In genomic region chr4:77899607-77900006, GRCh38 we compare ENCODE assay signal across 30 cellular contexts. TPM values are rescaled to one million over a fixed set of nuclear protein-coding genes. Genes with fewer than 3 reads are reported as not detected.
A peak's percentile ranks its signal among the peaks of the same experiment; 100 is the strongest.
DNase-seq lines count a peak whose midpoint lies in the region; ATAC-seq and TF ChIP-seq lines count a peak whose summit lies in the region.
"Had no signal": no experiment of that assay in that cellular context is flagged by ENCODE, and none has a peak within 500 bp of the region (broad histone marks: within the 10 kb centered on the region; RNA-seq: fewer than 3 reads in every experiment).

No MANE protein-coding gene starts in this region.

- H3K9me3 Mint-ChIP-seq in activated T-cell treated with anti-CD3 and anti-CD28 coated beads, Interleukin-2, amount 50 U/mL, for 72 hours, result no peaks in the 10 kb centered on the region
- H3K9me3 Mint-ChIP-seq in activated CD8-positive, alpha-beta T cell treated with anti-CD3 and anti-CD28 coated beads for 36 hours, result no peaks in the 10 kb centered on the region
- H3K9me3 Mint-ChIP-seq in nephron progenitor cell, result no peaks in the 10 kb centered on the region
- H3K9me3 Mint-ChIP-seq: activated B cell treated with CpG ODN at 0.5 μM for 24 hours; activated T-helper 1 cell treated with anti-CD3 and anti-CD28 coated beads, Interleukin-12 subunit alpha, Interleukin-12 subunit beta, Interleukin-2, Interleukin-4 antibody, amounts not matched to agents 30 ng/mL and 10 ng/mL and 1 ng/mL, durations not matched to agents 14 hours and 24 hours and 36 hours; H9; naive B cell had no signal

- peak overlapping the region in 1 of 2 experiments; percentile 4; a peak in 1 of 4 replicates for H4K8ac ChIP-seq in IMR-90 (ENCODE audit: low read depth in 2 of 2, low read length in 2 of 2)

- H3K27me3 ChIP-seq in IMR-90 (ENCODE audit: control insufficient read depth, insufficient read depth, low read length), result no peaks in the 10 kb centered on the region
- no peaks in the 10 kb centered on the region for H3K27me3 ChIP-seq in ovary
- H3K27me3 ChIP-seq: adrenal gland, colonic mucosa, testis, vagina had no signal

- H3K14ac ChIP-seq in IMR-90 (replicated peaks; ENCODE audit: low read depth, low read length), result no peak overlapping the region

- H3K9ac ChIP-seq in IMR-90 (ENCODE audit: low read depth, low read length), result no peak overlapping the region

- CTCF ChIA-PET in IMR-90 (lab: Yijun Ruan, JAX), result no interaction called here
- CTCF ChIA-PET in activated CD8-positive, alpha-beta T cell treated with anti-CD3 and anti-CD28 coated beads for 36 hours (lab: Charles Lee), result no interaction called here

- H3K4me1 Mint-ChIP-seq in activated T-cell treated with anti-CD3 and anti-CD28 coated beads, Interleukin-2, amount 50 U/mL, for 72 hours (ENCODE audit: low read depth), result peaks cover 17% of the 10 kb centered on the region
- peaks cover 36% of the 10 kb centered on the region for H3K4me1 Mint-ChIP-seq in activated CD8-positive, alpha-beta T cell treated with anti-CD3 and anti-CD28 coated beads for 36 hours (ENCODE audit: low read depth)
- H3K4me1 Mint-ChIP-seq in nephron progenitor cell, result no peaks in the 10 kb centered on the region
- H3K4me1 Mint-ChIP-seq: H9 had no signal

- no peak for TF ChIP-seq EP300 in ovary (IDR thresholded peaks at IDR 0.05)

- intact Hi-C loops in IMR-90 (cut with micrococcal nuclease), result no loop called here
- intact Hi-C loops in activated CD8-positive, alpha-beta T cell treated with anti-CD3 and anti-CD28 coated beads for 36 hours (cut with micrococcal nuclease), result no loop called here
- intact Hi-C loops in ovary (cut with DNase I), result no loop called here

- H3K23ac ChIP-seq in IMR-90 (ENCODE audit: low read depth, low read length), result no peak overlapping the region

- no peak for DNase-seq in activated T-cell treated with anti-CD3 and anti-CD28 coated beads, Interleukin-2, amount 50 U/mL, for 72 hours
- no peak for DNase-seq in activated T-cell treated with anti-CD3 and anti-CD28 coated beads, Interleukin-2, amount 50 U/mL, for 1 hour
- no peak for DNase-seq in IMR-90
- DNase-seq in activated CD8-positive, alpha-beta T cell treated with anti-CD3 and anti-CD28 coated beads for 36 hours, result no peak
- DNase-seq in nephron progenitor cell, result no peak
- no peak for DNase-seq in GOT3 (lab: John Stamatoyannopoulos, UW)
- DNase-seq in ovary, result no peak
- DNase-seq: activated B cell treated with CpG ODN at 0.5 μM for 24 hours; adrenal gland; C1 segment of cervical spinal cord; Caco-2; colonic mucosa; DMS79 treated with DMSO at 0.1 percent for 48 hours; effector memory CD4-positive, alpha-beta T cell; foreskin melanocyte; H9; naive B cell; NCI-H1105 treated with DMSO at 0.1 percent for 48 hours; NCI-H2029 treated with DMSO at 0.1 percent for 48 hours; NCI-H2227 treated with DMSO at 0.1 percent for 48 hours; NCI-H748 treated with DMSO at 0.1 percent for 48 hours; T1000; testis had no signal

- no peak overlapping the region for H2BK15ac ChIP-seq in IMR-90 (ENCODE audit: low read depth, low read length)

- whole genome bisulfite sequencing in IMR-90 (ENCODE audit: extremely low coverage in 2 of 2, insufficient read length in 1 of 2), 2 experiments, result 100% methylated on average over 1 of the region's 1 CpG
- 80 to 92% (median 92%) methylated on average over 1 of the region's 1 CpG for WGBS in ovary, 3 donors

- H3K4me3 ChIP-seq in IMR-90 (ENCODE audit: insufficient read depth, low read depth, low read length) (no peak overlapping the region), ovary (no peak overlapping the region)
- H3K4me3 ChIP-seq: adrenal gland, colonic mucosa, smooth muscle cell, testis, vagina had no signal

- no peak overlapping the region for H3K27ac ChIP-seq in IMR-90 (ENCODE audit: insufficient read depth, low read length)
- H3K27ac ChIP-seq in ovary, result no peak overlapping the region
- H3K27ac ChIP-seq: adrenal gland, colonic mucosa, testis, vagina had no signal

- POLR2A ChIA-PET in IMR-90 (lab: Charles Lee; ENCODE audit: unreplicated experiment), result no interaction called here
- POLR2A ChIA-PET in activated CD8-positive, alpha-beta T cell treated with anti-CD3 and anti-CD28 coated beads for 36 hours (lab: Charles Lee), result no interaction called here

- no TSS peak for BruUV-seq in IMR-90 (replicated peaks; lab: Mats Ljungman, UMichigan)

- H3K4me3 Mint-ChIP-seq in activated T-cell treated with anti-CD3 and anti-CD28 coated beads, Interleukin-2, amount 50 U/mL, for 72 hours, result peak overlapping the region; percentile 14 to 59
- H3K4me3 Mint-ChIP-seq in activated CD8-positive, alpha-beta T cell treated with anti-CD3 and anti-CD28 coated beads for 36 hours, result peak overlapping the region; percentile 24
- H3K4me3 Mint-ChIP-seq in nephron progenitor cell, result no peak overlapping the region
- H3K4me3 Mint-ChIP-seq: activated B cell treated with CpG ODN at 0.5 μM for 24 hours; activated T-helper 1 cell treated with anti-CD3 and anti-CD28 coated beads, Interleukin-12 subunit alpha, Interleukin-12 subunit beta, Interleukin-2, Interleukin-4 antibody, amounts not matched to agents 30 ng/mL and 10 ng/mL and 1 ng/mL, durations not matched to agents 14 hours and 24 hours and 36 hours; H9 had no signal

- TF ChIP-seq POLR2A in IMR-90 (IDR thresholded peaks at IDR 0.05; ENCODE audit: low read depth, low read length) (no peak), ovary (IDR thresholded peaks at IDR 0.05) (no peak)

- peak overlapping the region; percentile 22; the same call in 1 of the 2 replicates for H3K4me2 ChIP-seq in IMR-90 (ENCODE audit: low read depth, low read length)
- H3K4me2 ChIP-seq: smooth muscle cell had no signal

- dilution Hi-C loops in IMR-90 (cut with HindIII; ENCODE audit: low sequenced_read_pairs, unreplicated experiment), result no loop called here

- H3K36me3 Mint-ChIP-seq in activated T-cell treated with anti-CD3 and anti-CD28 coated beads, Interleukin-2, amount 50 U/mL, for 72 hours (ENCODE audit: insufficient read depth in 2 of 2), result peaks cover 16 to 45% of the 10 kb centered on the region in 2 donors
- H3K36me3 Mint-ChIP-seq in activated CD8-positive, alpha-beta T cell treated with anti-CD3 and anti-CD28 coated beads for 36 hours (ENCODE audit: low read depth), result peaks cover 51% of the 10 kb centered on the region
- peaks cover 54% of the 10 kb centered on the region for H3K36me3 Mint-ChIP-seq in nephron progenitor cell (ENCODE audit: low read depth)

- H3K27ac Mint-ChIP-seq in activated T-cell treated with anti-CD3 and anti-CD28 coated beads, Interleukin-2, amount 50 U/mL, for 72 hours, result peak overlapping the region; percentile 14
- H3K27ac Mint-ChIP-seq in activated CD8-positive, alpha-beta T cell treated with anti-CD3 and anti-CD28 coated beads for 36 hours, result peak overlapping the region; percentile 78
- H3K27ac Mint-ChIP-seq in nephron progenitor cell, result peak overlapping the region; percentile 11
- H3K27ac Mint-ChIP-seq: activated B cell treated with CpG ODN at 0.5 μM for 24 hours; activated T-helper 1 cell treated with anti-CD3 and anti-CD28 coated beads, Interleukin-12 subunit alpha, Interleukin-12 subunit beta, Interleukin-2, Interleukin-4 antibody, amounts not matched to agents 30 ng/mL and 10 ng/mL and 1 ng/mL, durations not matched to agents 14 hours and 24 hours and 36 hours; H9 had no signal

- no peak overlapping the region for H2AFZ ChIP-seq in IMR-90 (replicated peaks; ENCODE audit: low read length, poor library complexity)

- no peak overlapping the region for H2AK5ac ChIP-seq in IMR-90 (ENCODE audit: low read depth, low read length)

- H2AK9ac ChIP-seq in IMR-90 (replicated peaks; ENCODE audit: low read depth, low read length, poor library complexity), result no peak overlapping the region

- TF ChIP-seq RAD21 in IMR-90 (IDR thresholded peaks at IDR 0.05; ENCODE audit: low read length), result no peak

- H3K9me3 ChIP-seq in IMR-90 (ENCODE audit: control insufficient read depth, insufficient read depth, low read length) (no peaks in the 10 kb centered on the region), ovary (no peaks in the 10 kb centered on the region)
- H3K9me3 ChIP-seq: adrenal gland, Caco-2, colonic mucosa, testis, vagina had no signal

- H3K36me3 ChIP-seq in IMR-90 (ENCODE audit: control insufficient read depth, insufficient read depth, low read length) (peaks cover 2% of the 10 kb centered on the region; the same call in 1 of the 2 replicates), ovary (no peaks in the 10 kb centered on the region)
- H3K36me3 ChIP-seq: adrenal gland, colonic mucosa, vagina had no signal

- H3K18ac ChIP-seq in IMR-90 (ENCODE audit: low read depth, low read length), result no peak overlapping the region

- H3K56ac ChIP-seq in IMR-90 (ENCODE audit: extremely low read depth, insufficient read depth, low read length), result no peak overlapping the region

- no peaks in the 10 kb centered on the region for H3K4me1 ChIP-seq in IMR-90 (ENCODE audit: control insufficient read depth, insufficient read depth, low read length)
- no peaks in the 10 kb centered on the region for H3K4me1 ChIP-seq in ovary (ENCODE audit: insufficient read depth)
- H3K4me1 ChIP-seq: adrenal gland, Caco-2, colonic mucosa, testis, vagina had no signal

- no peak overlapping the region for H2BK20ac ChIP-seq in IMR-90 (ENCODE audit: low read depth, low read length)

- H4K20me1 ChIP-seq in IMR-90 (ENCODE audit: insufficient read depth, low read length), result no peaks in the 10 kb centered on the region

- H3K79me1 ChIP-seq in IMR-90 (ENCODE audit: low read depth in 1 of 2, low read length in 2 of 2), result no peaks in the 10 kb centered on the region

- no peak overlapping the region for H4K5ac ChIP-seq in IMR-90 (ENCODE audit: low read depth, low read length)

- no peak for TF ChIP-seq CTCF in IMR-90 (conservative IDR thresholded peaks at IDR 0.05; ENCODE audit: low read depth, low read length)
- TF ChIP-seq CTCF in activated CD8-positive, alpha-beta T cell treated with anti-CD3 and anti-CD28 coated beads for 36 hours (IDR thresholded peaks at IDR 0.05), result no peak
- TF ChIP-seq CTCF in nephron progenitor cell (IDR thresholded peaks at IDR 0.05), result no peak
- no peak for TF ChIP-seq CTCF in ovary (IDR thresholded peaks at IDR 0.05)

- no peaks in the 10 kb centered on the region for H3K27me3 Mint-ChIP-seq in activated T-cell treated with anti-CD3 and anti-CD28 coated beads, Interleukin-2, amount 50 U/mL, for 72 hours (ENCODE audit: low read depth)
- H3K27me3 Mint-ChIP-seq in activated CD8-positive, alpha-beta T cell treated with anti-CD3 and anti-CD28 coated beads for 36 hours, result no peaks in the 10 kb centered on the region
- H3K27me3 Mint-ChIP-seq in nephron progenitor cell (ENCODE audit: low read depth, poor library complexity), result no peaks in the 10 kb centered on the region
- H3K27me3 Mint-ChIP-seq: activated B cell treated with CpG ODN at 0.5 μM for 24 hours, naive B cell had no signal

- ATAC-seq in activated T-cell treated with anti-CD3 and anti-CD28 coated beads, Interleukin-2, amount 50 U/mL, for 72 hours (replicated peaks in 1 of 2), result no peak
- ATAC-seq in IMR-90 (ENCODE audit: low read depth) (no peak; the same call in 1 of the 2 replicates), HG03139 (IDR thresholded peaks at IDR 0.05; ENCODE audit: unreplicated experiment) (no peak)
- ATAC-seq in activated CD8-positive, alpha-beta T cell treated with anti-CD3 and anti-CD28 coated beads for 36 hours, result no peak
- ATAC-seq: esophagus mucosa, HepG2, SK-N-SH treated with all-trans-retinoic acid at 6 μM for 48 hours had no signal

- H4K91ac ChIP-seq in IMR-90 (ENCODE audit: insufficient read depth, low read depth, low read length), result no peak overlapping the region

- H2BK5ac ChIP-seq in IMR-90 (ENCODE audit: low read depth, low read length, poor library complexity, severe bottlenecking), result peak overlapping the region; percentile 45

- in situ Hi-C loops in IMR-90 (cut with MboI; ENCODE audit: low sequenced_read_pairs), result no loop called here

- no peak overlapping the region for H3K4ac ChIP-seq in IMR-90 (ENCODE audit: low read depth, low read length)

- H3K9me1 ChIP-seq in IMR-90 (ENCODE audit: insufficient read depth, low read length), result no peaks in the 10 kb centered on the region

- H2BK120ac ChIP-seq in IMR-90 (ENCODE audit: low read depth, low read length), result no peak overlapping the region

RNA-seq across cellular contexts. Expression of gene MRPL1, which starts 37.0 kb away (rescaled TPM):
- 10 to 100 TPM; 39.3 to 76.8 TPM for total RNA-seq in activated T-cell treated with anti-CD3 and anti-CD28 coated beads, Interleukin-2, amount 50 U/mL, for 72 hours
- total RNA-seq in IMR-90 (2012; rRNA removed), result 13.4 and 33.6 TPM in 2 replicates
- polyA plus RNA-seq in IMR-90 (2012; rRNA removed), result 22.4 and 22.5 TPM in 2 replicates
- 1.3 and 2.3 TPM in 2 replicates for polyA plus RNA-seq in IMR-90 (2012; cell fraction: cytosol; rRNA removed)
- 0.32 and 4.2 TPM in 2 replicates for polyA plus RNA-seq in IMR-90 (2012; cell fraction: nucleus; rRNA removed; ENCODE audit: low replicate concordance)
- 10 to 100 TPM; 55.7 to 62.4 TPM for total RNA-seq in activated CD8-positive, alpha-beta T cell treated with anti-CD3 and anti-CD28 coated beads for 36 hours
- total RNA-seq in ovary, result 10 to 100 TPM; 22.1 to 31.4 (median 25.4) TPM
- polyA plus RNA-seq in ovary, result 10 to 100 TPM; 14.5 to 21.3 TPM

Comparison
In these comparisons a context has a peak if more than half of its experiments do, and no peak if none do; other contexts are left out.
1. H3K27ac Mint-ChIP-seq: peak in every context shown above with its lines; median percentile 78 in activated CD8-positive, alpha-beta T cell treated with anti-CD3 and anti-CD28 coated beads for 36 hours; 14 in activated T-cell treated with anti-CD3 and anti-CD28 coated beads, Interleukin-2, amount 50 U/mL, for 72 hours; 11 in nephron progenitor cell.